ENCODE assay signal across 17 cellular contexts in genomic region chr6:37602801-37603200, GRCh38.
DNase-seq lines count a peak whose midpoint lies in the region; ATAC-seq and TF ChIP-seq lines count a peak whose summit lies in the region.
"Had no signal": no experiment of that assay in that cellular context is flagged by ENCODE, and none has a peak within 500 bp of the region (broad histone marks: within the 10 kb centered on the region; RNA-seq: fewer than 3 reads in every experiment).

No MANE protein-coding gene starts in this region.

- intact Hi-C loops in IMR-90 (cut with micrococcal nuclease) = no loop called here

- H3K9ac ChIP-seq in IMR-90 (ENCODE audit: low read depth, low read length) = no peak overlapping the region
- H3K9ac ChIP-seq: BLaER1 treated with 17β-estradiol and CSF1 and Interleukin-3, amounts not matched to agents 10 nM and 100 nM had no signal

- POLR2A ChIA-PET in IMR-90 (lab: Charles Lee; ENCODE audit: unreplicated experiment) = no interaction called here

- no TSS peak for BruUV-seq in IMR-90 (replicated peaks; lab: Mats Ljungman, UMichigan)

- H2AFZ ChIP-seq in IMR-90 (replicated peaks; ENCODE audit: low read length, poor library complexity) = no peak overlapping the region
- H2AFZ ChIP-seq: GM23338 had no signal

- DNase-seq in GM03348 (ENCODE audit: low spot score) = peak; percentile 30
- peak; percentile 27 for DNase-seq in IMR-90
- peak; percentile 38 for DNase-seq in astrocyte of the hippocampus (ENCODE audit: low read depth, low spot score)
- DNase-seq in ACHN = no peak
- DNase-seq in SW480 (ENCODE audit: low spot score) = no peak
- no peak for DNase-seq in BE2C
- DNase-seq: AML-193; Calu3; CD8-positive, alpha-beta T cell; DMS79 treated with DMSO at 0.1 percent for 48 hours; H7; KG1 had no signal

- no CpG with 5 or more reads among the region's 7 CpGs for WGBS in IMR-90 (ENCODE audit: extremely low coverage in 2 of 2, insufficient read length in 1 of 2), 2 experiments

- no peak overlapping the region for H3K4me2 ChIP-seq in IMR-90 (ENCODE audit: low read depth, low read length)
- H3K4me2 ChIP-seq: GM23338 had no signal

- H3K4me1 ChIP-seq in IMR-90 (ENCODE audit: control insufficient read depth, insufficient read depth, low read length) = peaks cover 4% of the 10 kb centered on the region
- H3K4me1 ChIP-seq in BE2C = no peaks in the 10 kb centered on the region

- no peak overlapping the region for H3K18ac ChIP-seq in IMR-90 (ENCODE audit: low read depth, low read length)

- H3K9me3 ChIP-seq in IMR-90 (ENCODE audit: control insufficient read depth, insufficient read depth, low read length) = no peaks in the 10 kb centered on the region
- no peaks in the 10 kb centered on the region; the same call in 1 of the 2 replicates for H3K9me3 ChIP-seq in BE2C
- H3K9me3 ChIP-seq: BLaER1 treated with 17β-estradiol and CSF1 and Interleukin-3, amounts not matched to agents 10 nM and 100 nM had no signal

- dilution Hi-C loops in IMR-90 (cut with HindIII; ENCODE audit: low sequenced_read_pairs, unreplicated experiment) = no loop called here

- no peaks in the 10 kb centered on the region for H4K20me1 ChIP-seq in IMR-90 (ENCODE audit: insufficient read depth, low read length)
- H4K20me1 ChIP-seq: BLaER1 treated with 17β-estradiol and CSF1 and Interleukin-3, amounts not matched to agents 10 nM and 100 nM had no signal

- no peaks in the 10 kb centered on the region for H3K9me1 ChIP-seq in IMR-90 (ENCODE audit: insufficient read depth, low read length)

- no peak overlapping the region for H4K8ac ChIP-seq in IMR-90 (ENCODE audit: low read depth in 2 of 2, low read length in 2 of 2)

- no peak for TF ChIP-seq RAD21 in IMR-90 (IDR thresholded peaks at IDR 0.05; ENCODE audit: low read length)

- no peak overlapping the region for H3K23ac ChIP-seq in IMR-90 (ENCODE audit: low read depth, low read length)

- H3K14ac ChIP-seq in IMR-90 (replicated peaks; ENCODE audit: low read depth, low read length) = no peak overlapping the region

- no peak overlapping the region for H3K4ac ChIP-seq in IMR-90 (ENCODE audit: low read depth, low read length)

- H3K27me3 ChIP-seq in IMR-90 (ENCODE audit: control insufficient read depth, insufficient read depth, low read length) (peaks cover 37% of the 10 kb centered on the region), BE2C (no peaks in the 10 kb centered on the region)
- H3K27me3 ChIP-seq: BLaER1 treated with 17β-estradiol and CSF1 and Interleukin-3, amounts not matched to agents 10 nM and 100 nM had no signal

- H2BK20ac ChIP-seq in IMR-90 (ENCODE audit: low read depth, low read length) = no peak overlapping the region

- H2BK120ac ChIP-seq in IMR-90 (ENCODE audit: low read depth, low read length) = no peak overlapping the region

- H2AK9ac ChIP-seq in IMR-90 (replicated peaks; ENCODE audit: low read depth, low read length, poor library complexity) = no peak overlapping the region

- no peak for TF ChIP-seq POLR2A in IMR-90 (IDR thresholded peaks at IDR 0.05; ENCODE audit: low read depth, low read length)

- no peak overlapping the region for H3K56ac ChIP-seq in IMR-90 (ENCODE audit: extremely low read depth, insufficient read depth, low read length)

- H2BK15ac ChIP-seq in IMR-90 (ENCODE audit: low read depth, low read length) = no peak overlapping the region

- H2BK5ac ChIP-seq in IMR-90 (ENCODE audit: low read depth, low read length, poor library complexity, severe bottlenecking) = no peak overlapping the region

- H3K36me3 ChIP-seq in IMR-90 (ENCODE audit: control insufficient read depth, insufficient read depth, low read length) = no peaks in the 10 kb centered on the region
- no peaks in the 10 kb centered on the region for H3K36me3 ChIP-seq in BE2C
- H3K36me3 ChIP-seq: BLaER1 treated with 17β-estradiol and CSF1 and Interleukin-3, amounts not matched to agents 10 nM and 100 nM had no signal

- H2AK5ac ChIP-seq in IMR-90 (ENCODE audit: low read depth, low read length) = no peak overlapping the region

- H3K27ac ChIP-seq in IMR-90 (ENCODE audit: insufficient read depth, low read length) = no peak overlapping the region
- H3K27ac ChIP-seq: BLaER1 treated with 17β-estradiol and CSF1 and Interleukin-3, amounts not matched to agents 10 nM and 100 nM had no signal

- ATAC-seq in IMR-90 (ENCODE audit: low read depth) = peak; percentile 77
- ATAC-seq in SK-N-SH treated with all-trans-retinoic acid at 6 μM for 48 hours = no peak
- ATAC-seq: CD8-positive, alpha-beta T cell; GM23338; HCT116; HepG2 had no signal

- no peak overlapping the region for H4K91ac ChIP-seq in IMR-90 (ENCODE audit: insufficient read depth, low read depth, low read length)

- TF ChIP-seq CTCF in IMR-90 (conservative IDR thresholded peaks at IDR 0.05; ENCODE audit: low read depth, low read length) = no peak
- TF ChIP-seq CTCF in BE2C (IDR thresholded peaks at IDR 0.05; ENCODE audit: low read depth, low read length) = no peak

- no peaks in the 10 kb centered on the region for H3K79me1 ChIP-seq in IMR-90 (ENCODE audit: low read depth in 1 of 2, low read length in 2 of 2)

- in situ Hi-C loops in IMR-90 (cut with MboI; ENCODE audit: low sequenced_read_pairs) = no loop called here
- in situ Hi-C loops in ACHN (cut with HindIII; ENCODE audit: low pct_ligation_motif_present, low pct_unique_long_range_greater_than_20kb, low sequenced_read_pairs) = no loop called here

- CTCF ChIA-PET in IMR-90 (lab: Yijun Ruan, JAX) = no interaction called here

- no peak overlapping the region for H3K4me3 ChIP-seq in IMR-90 (ENCODE audit: insufficient read depth, low read depth, low read length)
- no peak overlapping the region for H3K4me3 ChIP-seq in BE2C (ENCODE audit: low read depth, low read length)
- H3K4me3 ChIP-seq: BLaER1 treated with 17β-estradiol and CSF1 and Interleukin-3, amounts not matched to agents 10 nM and 100 nM; GM23338 had no signal

- no peak overlapping the region for H4K5ac ChIP-seq in IMR-90 (ENCODE audit: low read depth, low read length)

TF ChIP-seq in IMR-90, 13 proteins besides CTCF, POLR2A, EP300 and RAD21:
- no peak for TF ChIP-seq RCOR1 (IDR thresholded peaks at IDR 0.05; ENCODE audit: insufficient replicate concordance, low read length)
- TF ChIP-seq CHD1 (IDR thresholded peaks at IDR 0.05; ENCODE audit: low read depth, low read length) = no peak
- no peak for TF ChIP-seq CEBPB (IDR thresholded peaks at IDR 0.05; ENCODE audit: low read depth, low read length)
- no peak for TF ChIP-seq ELK1 (IDR thresholded peaks at IDR 0.05; ENCODE audit: borderline replicate concordance, low read depth, low read length)
- TF ChIP-seq BHLHE40 (IDR thresholded peaks at IDR 0.05; ENCODE audit: low read depth, low read length) = no peak
- no peak for TF ChIP-seq MAFK (IDR thresholded peaks at IDR 0.05; ENCODE audit: low read depth, low read length)
- TF ChIP-seq FOS (IDR thresholded peaks at IDR 0.05; ENCODE audit: low read depth, low read length) = no peak
- no peak for TF ChIP-seq NFE2L2 (IDR thresholded peaks at IDR 0.05; ENCODE audit: low read depth, low read length)
- no peak for TF ChIP-seq MAZ (IDR thresholded peaks at IDR 0.05; ENCODE audit: borderline replicate concordance, low read depth, low read length)
- TF ChIP-seq SMC3 (IDR thresholded peaks at IDR 0.05; ENCODE audit: low read depth, low read length) = no peak
TF ChIP-seq in IMR-90: peak in this region for 0.

TF ChIP-seq in SK-N-SH treated with all-trans-retinoic acid at 6 μM for 48 hours, 23 proteins besides CTCF, POLR2A, EP300 and RAD21 (continues in another document):
- TF ChIP-seq CSRNP3 (CRISPR knock-in tag; IDR thresholded peaks at IDR 0.05) = no peak
- no peak for TF ChIP-seq ZNF565 (CRISPR knock-in tag; conservative IDR thresholded peaks at IDR 0.05; ENCODE audit: low read depth)
- TF ChIP-seq CREB5 (CRISPR knock-in tag; IDR thresholded peaks at IDR 0.05; ENCODE audit: low read depth) = no peak
- no peak for TF ChIP-seq SNAI2 (CRISPR knock-in tag; IDR thresholded peaks at IDR 0.05)
- no peak for TF ChIP-seq ARNTL (CRISPR knock-in tag; IDR thresholded peaks at IDR 0.05; ENCODE audit: borderline replicate concordance, low read depth)
- no peak for TF ChIP-seq GLIS3 (CRISPR knock-in tag; IDR thresholded peaks at IDR 0.05)
- no peak for TF ChIP-seq ZFP30 (CRISPR knock-in tag; IDR thresholded peaks at IDR 0.05)
- no peak for TF ChIP-seq ESRRG (CRISPR knock-in tag; IDR thresholded peaks at IDR 0.05)
- no peak for TF ChIP-seq TCF4 (CRISPR knock-in tag; IDR thresholded peaks at IDR 0.05; ENCODE audit: borderline replicate concordance)
- no peak for TF ChIP-seq BACH2 (CRISPR knock-in tag; IDR thresholded peaks at IDR 0.05; ENCODE audit: borderline replicate concordance)

Comparison
In these comparisons a context has a peak if more than half of its experiments do, and no peak if none do; other contexts are left out.
1. DNase-seq: peak in GM03348 (single experiment), IMR-90 (single experiment) and astrocyte of the hippocampus (single experiment); none in ACHN (single experiment), SW480 (single experiment) and BE2C (single experiment).